In genomic region chr5:65562731-65563701, GRCh38 we compare ENCODE assay signal across 8 cellular contexts.
DNase-seq lines count a peak whose midpoint lies in the region; ATAC-seq, FAIRE-seq and TF ChIP-seq lines count a peak whose summit lies in the region.

A gene with protein sequence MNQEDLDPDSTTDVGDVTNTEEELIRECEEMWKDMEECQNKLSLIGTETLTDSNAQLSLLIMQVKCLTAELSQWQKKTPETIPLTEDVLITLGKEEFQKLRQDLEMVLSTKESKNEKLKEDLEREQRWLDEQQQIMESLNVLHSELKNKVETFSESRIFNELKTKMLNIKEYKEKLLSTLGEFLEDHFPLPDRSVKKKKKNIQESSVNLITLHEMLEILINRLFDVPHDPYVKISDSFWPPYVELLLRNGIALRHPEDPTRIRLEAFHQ (minus strand): TSS chr5:65563168. CDS start chr5:65554907, 8,261 bp downstream.
Gene PPWD1 (plus strand): TSS chr5:65563296. CDS start chr5:65563311, 15 bp downstream.

- no peak for TF ChIP-seq CTCF in AG09309 (IDR thresholded peaks at IDR 0.05; ENCODE audit: control insufficient read depth, insufficient read depth, low read depth, low read length, missing control alignments)

- FAIRE-seq in islet of Langerhans (lab: Jason Lieb, UNC), result peak; percentile 90

- peak within 1 kb of the TSS; percentile 86 for H3K4me3 ChIP-seq in AG09309 (ENCODE audit: control insufficient read depth, low read depth, low read length)

- peak; percentile 61 for DNase-seq in AG09309 (ENCODE audit: low read depth)
- peak; percentile 88 to 95 for DNase-seq in NCI-H446 (lab: John Stamatoyannopoulos, UW)
- DNase-seq in activated CD4-positive, CD25-positive, alpha-beta regulatory T cell treated with anti-CD3 and anti-CD28 coated beads, Interleukin-2, amount 50 U/mL, for 16 hours (ENCODE audit: low read depth, low spot score), result peak; percentile 92
- peak; percentile 97 for DNase-seq in cerebellar cortex (ENCODE audit: low spot score)
- peak; percentile 89 for DNase-seq in stimulated activated CD4-positive, alpha-beta T cell treated with anti-CD3 and anti-CD28 coated beads, Interleukin-12 subunit alpha, Interleukin-12 subunit beta, amount 100 ng/mL, for 4 hours

- ATAC-seq in GM19025 (IDR thresholded peaks at IDR 0.05; ENCODE audit: low read depth, unreplicated experiment) (peak; percentile 99), HG03342 (IDR thresholded peaks at IDR 0.05; ENCODE audit: unreplicated experiment) (peak; percentile 99)

Comparison
In these comparisons a context has a peak if more than half of its experiments do, and no peak if none do; other contexts are left out.
1. Peak in every context shown above with its lines: DNase-seq, ATAC-seq and H3K4me3 ChIP-seq.